Comparison of ENCODE assay signal across 20 cellular contexts in the genomic region with DNA sequence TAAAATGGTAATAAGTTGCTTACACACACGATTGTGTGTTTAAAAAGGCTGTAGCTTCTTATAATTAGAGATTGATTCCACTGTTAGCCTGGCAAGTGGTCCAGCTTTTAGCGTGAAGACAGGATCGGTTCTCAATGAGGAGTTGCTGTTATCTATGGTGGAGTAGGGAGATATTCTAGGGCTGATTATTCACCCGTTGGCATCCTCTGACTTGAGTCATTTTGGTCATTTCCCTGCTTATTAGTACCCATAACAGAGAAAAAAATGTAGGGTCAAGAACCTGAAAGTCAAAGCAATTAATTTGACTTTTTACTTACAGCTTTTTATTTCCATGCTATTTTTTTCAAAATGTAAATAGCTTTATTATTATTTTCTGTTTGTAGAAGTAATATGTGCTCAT.
"Had no signal": no experiment of that assay in that cellular context is flagged by ENCODE, and none has a peak within 500 bp of the region (broad histone marks: within the 10 kb centered on the region; RNA-seq: fewer than 3 reads in every experiment).

No MANE protein-coding gene starts in this region.

- FAIRE-seq: endometrium had no signal

- H3K4me3 ChIP-seq: coronary artery, gastroesophageal sphincter, heart left ventricle, right atrium auricular region, skin epidermis, stomach had no signal

- DNase-seq: activated CD4-positive, alpha-beta T cell treated with anti-CD3 and anti-CD28 coated beads, Interleukin-2, amount 10 ng/mL, durations not matched to agents 24 days and 14 days; activated CD8-positive, alpha-beta T cell treated with anti-CD3 and anti-CD28 coated beads for 36 hours; activated naive CD4-positive, alpha-beta T cell; activated naive CD8-positive, alpha-beta T cell treated with anti-CD3 and anti-CD28 coated beads for 36 hours; activated T-cell treated with anti-CD3 and anti-CD28 coated beads, Interleukin-2, amount 50 U/mL, for 1 hour; amygdala; heart left ventricle; kidney glomerular epithelial cell; left ventricle myocardium superior; occipital lobe; stimulated activated CD4-positive, alpha-beta T cell treated with anti-CD3 and anti-CD28 coated beads, Interleukin-15, amount 100 ng/mL, for 24 hours; stimulated activated CD4-positive, alpha-beta T cell treated with anti-CD3 and anti-CD28 coated beads, Interleukin-2, amount 100 ng/mL, for 48 hours; stomach; trophoblast cell had no signal

- H3K9me3 ChIP-seq: gastroesophageal sphincter, heart left ventricle, right atrium auricular region, stomach had no signal

- ATAC-seq: activated CD8-positive, alpha-beta T cell treated with anti-CD3 and anti-CD28 coated beads for 36 hours; activated T-helper 17 cell treated with anti-CD3 and anti-CD28 coated beads, Interleukin-2, amount 50 U/mL, for 72 hours; gastroesophageal sphincter; heart left ventricle; left ventricle myocardium superior had no signal

- H3K27ac ChIP-seq: coronary artery, gastroesophageal sphincter, heart left ventricle, right atrium auricular region, skin epidermis, stomach had no signal

- H3K4me1 ChIP-seq: gastroesophageal sphincter, heart left ventricle, right atrium auricular region, stomach had no signal

- H3K27me3 ChIP-seq: right atrium auricular region had no signal

- H3K36me3 ChIP-seq: gastroesophageal sphincter, heart left ventricle, right atrium auricular region, stomach had no signal
